ENCODE assay signal across 8 cellular contexts in genomic region chr11:46529086-46529905, GRCh38.
A peak's percentile ranks its signal among the peaks of the same experiment; 100 is the strongest.
DNase-seq lines count a peak whose midpoint lies in the region; ATAC-seq and TF ChIP-seq lines count a peak whose summit lies in the region.

No MANE protein-coding gene starts in this region.

- no peaks in the 10 kb centered on the region for H3K9me3 Mint-ChIP-seq in naive B cell
- H3K9me3 Mint-ChIP-seq in stimulated activated memory B cell treated with anti-CD40 and anti-IgM and Interleukin-4, amounts not matched to agents 10 μg/mL and 1 μg/mL and 100 μg/mL, for 72 hours, result no peaks in the 10 kb centered on the region

- H3K27ac Mint-ChIP-seq in naive B cell, result peak overlapping the region in 4 of 6 donors; percentile 23 to 70 (median 44)
- H3K27ac Mint-ChIP-seq in stimulated activated memory B cell treated with anti-CD40 and anti-IgM and Interleukin-4, amounts not matched to agents 10 μg/mL and 1 μg/mL and 100 μg/mL, for 72 hours, result no peak overlapping the region

- TF ChIP-seq CTCF in GM12873 (IDR thresholded peaks at IDR 0.05; ENCODE audit: insufficient read depth, low read depth, low read length, missing control alignments) (peak; percentile 97), epithelial cell of proximal tubule (conservative IDR thresholded peaks at IDR 0.05; ENCODE audit: low read depth, low read length) (peak; percentile 92)

- ATAC-seq in HG03108 (IDR thresholded peaks at IDR 0.05; ENCODE audit: unreplicated experiment) (peak; percentile 80), naive B cell (ENCODE audit: low read depth in 2 of 2) (peak; percentile 99 to 100), GM19395 (IDR thresholded peaks at IDR 0.05; ENCODE audit: unreplicated experiment) (no peak)
- ATAC-seq in stimulated activated memory B cell treated with anti-CD40 and anti-IgM and Interleukin-4, amounts not matched to agents 10 μg/mL and 1 μg/mL and 100 μg/mL, for 72 hours, result peak; percentile 86

- no peak overlapping the region for H3K4me3 ChIP-seq in epithelial cell of proximal tubule (ENCODE audit: low read depth, low read length)

- H3K4me3 Mint-ChIP-seq in naive B cell, result no peak overlapping the region
- H3K4me3 Mint-ChIP-seq in stimulated activated memory B cell treated with anti-CD40 and anti-IgM and Interleukin-4, amounts not matched to agents 10 μg/mL and 1 μg/mL and 100 μg/mL, for 72 hours, result no peak overlapping the region

- DNase-seq in NOMO-1 treated with DMSO at 0.1 percent for 48 hours (lab: John Stamatoyannopoulos, UW; ENCODE audit: unreplicated experiment) (peak; percentile 47), epithelial cell of proximal tubule (ENCODE audit: low read depth) (no peak), naive B cell (peak; percentile 73)
- DNase-seq in activated CD8-positive, alpha-beta memory T cell treated with anti-CD3 and anti-CD28 coated beads, Interleukin-2, amount 50 U/mL, for 4 hours, result peak; percentile 78

- H3K27me3 Mint-ChIP-seq in naive B cell, result no peaks in the 10 kb centered on the region
- H3K27me3 Mint-ChIP-seq in stimulated activated memory B cell treated with anti-CD40 and anti-IgM and Interleukin-4, amounts not matched to agents 10 μg/mL and 1 μg/mL and 100 μg/mL, for 72 hours, result no peaks in the 10 kb centered on the region

- H3K36me3 Mint-ChIP-seq in naive B cell, result peaks cover 0 to 5% of the 10 kb centered on the region in 2 donors
- peaks cover 10% of the 10 kb centered on the region for H3K36me3 Mint-ChIP-seq in stimulated activated memory B cell treated with anti-CD40 and anti-IgM and Interleukin-4, amounts not matched to agents 10 μg/mL and 1 μg/mL and 100 μg/mL, for 72 hours

- H3K4me1 Mint-ChIP-seq in naive B cell, result peaks cover 28 to 36% (median 31%) of the 10 kb centered on the region in 3 donors
- H3K4me1 Mint-ChIP-seq in stimulated activated memory B cell treated with anti-CD40 and anti-IgM and Interleukin-4, amounts not matched to agents 10 μg/mL and 1 μg/mL and 100 μg/mL, for 72 hours, result peaks cover 31% of the 10 kb centered on the region
